In genomic region chr13:102693250-102693649, GRCh38 we compare ENCODE assay signal across 1 cellular context.
TF ChIP-seq lines count a peak whose summit lies in the region.

No MANE protein-coding gene starts in this region.

TF ChIP-seq in SK-N-SH, 30 proteins besides CTCF, POLR2A, EP300 and RAD21 (continued from another document):
- TF ChIP-seq REST (IDR thresholded peaks at IDR 0.05; ENCODE audit: low read depth, low read length) (no peak), NFIC (IDR thresholded peaks at IDR 0.05; ENCODE audit: borderline replicate concordance) (no peak), RXRA (IDR thresholded peaks at IDR 0.05; ENCODE audit: borderline replicate concordance, low read depth) (no peak), MXI1 (IDR thresholded peaks at IDR 0.05; ENCODE audit: low read depth, low read length) (no peak), EZH2phosphoT487 (IDR thresholded peaks at IDR 0.05; ENCODE audit: borderline replicate concordance, low read depth) (no peak), TAF1 (IDR thresholded peaks at IDR 0.05; ENCODE audit: borderline replicate concordance, low read depth, low read length) (no peak), FOXJ3 (CRISPR knock-in tag; IDR thresholded peaks at IDR 0.05) (no peak), YY1 (IDR thresholded peaks at IDR 0.05; ENCODE audit: low read depth) (no peak), SIN3A (IDR thresholded peaks at IDR 0.05; ENCODE audit: borderline replicate concordance, low read depth, low read length) (no peak), MEF2A (IDR thresholded peaks at IDR 0.05; ENCODE audit: borderline replicate concordance, low read depth) (no peak), USF2 (IDR thresholded peaks at IDR 0.05; ENCODE audit: borderline replicate concordance, low read depth, low read length) (no peak), FOSL2 (IDR thresholded peaks at IDR 0.05; ENCODE audit: borderline replicate concordance, low read depth) (no peak), GABPA (IDR thresholded peaks at IDR 0.05; ENCODE audit: low read depth) (no peak), TEAD4 (IDR thresholded peaks at IDR 0.05; ENCODE audit: borderline replicate concordance, insufficient read depth) (no peak), TCF12 (IDR thresholded peaks at IDR 0.05) (no peak), CHD2 (IDR thresholded peaks at IDR 0.05; ENCODE audit: low read length, partially characterized antibody) (no peak)
